In the genomic region with DNA sequence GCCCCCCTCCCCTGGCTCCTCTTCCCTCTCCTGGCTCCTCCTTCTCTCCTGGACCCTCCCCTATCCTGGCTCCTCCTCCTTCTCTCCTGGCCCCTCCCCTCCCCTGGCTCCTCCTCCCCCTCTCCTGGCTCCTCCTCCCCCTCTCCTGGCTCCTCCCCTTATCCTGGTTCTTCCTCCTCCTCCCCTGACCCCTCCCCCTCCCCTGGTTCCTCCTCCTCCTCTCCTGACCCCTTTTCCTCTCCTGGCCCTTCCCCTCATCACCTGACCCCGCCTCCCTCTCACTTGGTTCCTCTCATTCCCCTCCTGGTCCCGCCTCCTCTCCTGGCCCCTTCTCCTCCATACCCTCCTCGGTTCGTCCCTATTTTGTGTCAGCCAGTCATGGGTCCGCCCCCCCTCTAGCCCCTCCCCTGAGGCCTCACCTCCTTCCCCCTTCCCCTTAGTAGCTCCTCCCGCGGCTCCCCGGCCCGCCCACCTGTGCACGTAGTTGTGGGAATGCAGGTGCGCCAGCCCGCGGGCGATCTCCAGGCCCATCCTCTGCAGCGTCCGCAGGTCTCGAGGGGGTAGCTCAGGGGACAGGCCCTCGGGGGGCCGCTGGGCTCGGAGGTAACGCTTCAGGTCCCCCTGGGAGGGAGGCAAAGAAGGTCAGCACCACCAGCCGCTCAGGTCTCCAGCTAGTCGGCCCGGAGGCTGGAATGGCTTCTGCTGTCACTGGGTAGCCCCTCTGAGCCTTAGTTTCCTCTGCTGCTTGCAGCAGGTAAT, we compare ENCODE assay signal across 6 cellular contexts. TPM values are rescaled to one million over a fixed set of nuclear protein-coding genes. Genes with fewer than 3 reads are reported as not detected.
A peak's percentile ranks its signal among the peaks of the same experiment; 100 is the strongest.
DNase-seq lines count a peak whose midpoint lies in the region; ATAC-seq and TF ChIP-seq lines count a peak whose summit lies in the region.

No MANE protein-coding gene starts in this region.

- H3K27ac ChIP-seq in heart right ventricle, result no peak overlapping the region
- H3K27ac ChIP-seq in gastroesophageal sphincter, result no peak overlapping the region

- 9% methylated on average over 24 of the region's 24 CpGs for WGBS in heart right ventricle, 2 donors
- WGBS in gastroesophageal sphincter (ENCODE audit: low coverage in 1 of 2), 2 donors, result 0 to 3% methylated on average over 1 to 9 of the region's 24 CpGs

- H3K4me3 ChIP-seq in heart right ventricle (no peak overlapping the region), gastroesophageal sphincter (no peak overlapping the region)

- DNase-seq in DMS53 (lab: John Stamatoyannopoulos, UW) (peak; percentile 99), NCI-H146 (lab: John Stamatoyannopoulos, UW) (peak; percentile 98), heart right ventricle (no peak)
- peak; percentile 73 to 90 (median 84) for DNase-seq in stimulated activated naive CD4-positive, alpha-beta T cell (lab: John Stamatoyannopoulos, UW)

- intact Hi-C loops in heart right ventricle (cut with DNase I), result no loop called here

- no peaks in the 10 kb centered on the region for H3K36me3 ChIP-seq in heart right ventricle
- H3K36me3 ChIP-seq in gastroesophageal sphincter, result no peaks in the 10 kb centered on the region

- H3K9me3 ChIP-seq in heart right ventricle (no peaks in the 10 kb centered on the region), gastroesophageal sphincter (no peaks in the 10 kb centered on the region)

- TF ChIP-seq CTCF in heart right ventricle (IDR thresholded peaks at IDR 0.05), result no peak
- TF ChIP-seq CTCF in gastroesophageal sphincter (IDR thresholded peaks at IDR 0.05), result no peak

- H3K4me1 ChIP-seq in heart right ventricle, result peaks cover 0 to 28% (median 4%) of the 10 kb centered on the region in 9 donors
- H3K4me1 ChIP-seq in gastroesophageal sphincter, result peaks cover 0 to 20% (median 5%) of the 10 kb centered on the region in 3 donors

- H3K27me3 ChIP-seq in heart right ventricle, result peaks cover 9 to 57% (median 54%) of the 10 kb centered on the region in 7 donors
- H3K27me3 ChIP-seq in gastroesophageal sphincter, result peaks cover 59% of the 10 kb centered on the region

- ATAC-seq in activated CD4-positive, CD25-positive, alpha-beta regulatory T cell treated with anti-CD3 and anti-CD28 coated beads, Interleukin-2, amount 50 U/mL, for 24 hours, result peak; percentile 58 to 66
- ATAC-seq in heart right ventricle (peak in 6 of 8 donors; percentile 23 to 58 (median 30)), gastroesophageal sphincter (no peak)

- TF ChIP-seq EP300 in gastroesophageal sphincter (IDR thresholded peaks at IDR 0.05), result no peak

- TF ChIP-seq POLR2A in gastroesophageal sphincter (IDR thresholded peaks at IDR 0.05), result no peak

RNA-seq across cellular contexts. Expression of gene LMTK3, which starts 9.5 kb away (rescaled TPM):
- total RNA-seq in heart right ventricle (1 to 10 TPM in 4 of 10 donors, under 1 TPM in 6; 0.40 to 1.3 (median 0.88) TPM), gastroesophageal sphincter (1 to 10 TPM in 1 of 4 donors, under 1 TPM in 3; 0.13 to 1.2 (median 0.30) TPM)
- 1 to 10 TPM in 1 of 2 donors, under 1 TPM in 1; 0.12 to 1.5 TPM for polyA plus RNA-seq in heart right ventricle

RNA-seq across cellular contexts. Expression of gene CYTH2, which starts 33.0 kb away (rescaled TPM):
- 10 to 100 TPM; 25.8 to 40.4 (median 32.2) TPM for total RNA-seq in heart right ventricle
- polyA plus RNA-seq in heart right ventricle, result 10 to 100 TPM; 28.2 to 41.9 TPM
- 10 to 100 TPM; 28.6 to 56.7 (median 47.0) TPM for total RNA-seq in gastroesophageal sphincter

RNA-seq across cellular contexts. Expression of gene KCNJ14, which starts 46.8 kb away (rescaled TPM):
- total RNA-seq in heart right ventricle (under 1 TPM; 0.13 to 0.52 (median 0.30) TPM), gastroesophageal sphincter (under 1 TPM in 3 of 4 donors, not detected in 1; 0.16 to 0.42 (median 0.27) TPM)
- polyA plus RNA-seq in heart right ventricle, result under 1 TPM; 0.29 to 0.43 TPM

RNA-seq across cellular contexts. Expression of gene SULT2B1, which starts 49.8 kb away (rescaled TPM):
- under 1 TPM in 3 of 10 donors, not detected in 7; 0.42 to 0.70 (median 0.42) TPM for total RNA-seq in heart right ventricle
- under 1 TPM; 0.13 to 0.44 TPM for polyA plus RNA-seq in heart right ventricle
- total RNA-seq in gastroesophageal sphincter, result 1 to 10 TPM in 2 of 4 donors, under 1 TPM in 1, not detected in 1; 0.93 to 3.9 (median 1.0) TPM

RNA-seq across cellular contexts. Expression of gene GRWD1, which starts 56.4 kb away (rescaled TPM):
- 10 to 100 TPM; 13.2 to 26.2 (median 17.0) TPM for total RNA-seq in heart right ventricle
- polyA plus RNA-seq in heart right ventricle, result 10 to 100 TPM in 1 of 2 donors, 1 to 10 TPM in 1; 5.6 to 22.8 TPM
- total RNA-seq in gastroesophageal sphincter, result 10 to 100 TPM; 28.9 to 33.1 (median 32.7) TPM

Comparison
In these comparisons a context has a peak if more than half of its experiments do, and no peak if none do; other contexts are left out.
1. DNase-seq: peak in DMS53 (single experiment), NCI-H146 (single experiment) and stimulated activated naive CD4-positive, alpha-beta T cell (6 of 6); none in heart right ventricle (0 of 2).